ENCODE assay signal across 1 cellular context in genomic region chr17:60387666-60388065, GRCh38.
TF ChIP-seq lines count a peak whose summit lies in the region.

No MANE protein-coding gene starts in this region.

TF ChIP-seq in GM12878, 131 proteins besides CTCF, POLR2A, EP300 and RAD21:
- no peak for TF ChIP-seq KLF5 (IDR thresholded peaks at IDR 0.05; ENCODE audit: partially characterized antibody)
- TF ChIP-seq NFXL1 (IDR thresholded peaks at IDR 0.05; ENCODE audit: borderline replicate concordance): 0 out of 2 replicates have a peak, but pooled peaks have one; percentile 1
- TF ChIP-seq EGR1 (IDR thresholded peaks at IDR 0.05; ENCODE audit: borderline replicate concordance in 1 of 2, low read depth in 2 of 2, low read length in 2 of 2): no peak
